In genomic region chr7:120486164-120486563, GRCh38 we compare ENCODE assay signal across 16 cellular contexts.
DNase-seq lines count a peak whose midpoint lies in the region; ATAC-seq, FAIRE-seq and TF ChIP-seq lines count a peak whose summit lies in the region.
"Had no signal": no experiment of that assay in that cellular context is flagged by ENCODE, and none has a peak within 500 bp of the region (broad histone marks: within the 10 kb centered on the region; RNA-seq: fewer than 3 reads in every experiment).

No MANE protein-coding gene starts in this region.

- H3K79me2 ChIP-seq in GM12878 (ENCODE audit: control insufficient read depth, insufficient read depth, low read length): no peaks in the 10 kb centered on the region

- RAD21 ChIA-PET in GM12878 (lab: Charles Lee; ENCODE audit: unreplicated experiment): interaction anchor here (1.0 to 1.3 kb wide), 2 partner anchors 83 to 87 kb away, joined by 3 to 4 read pairs; no protein-coding TSS in a partner anchor

- H3K4me1 ChIP-seq in ES-I3 (ENCODE audit: insufficient read depth, low read length) (peaks cover 15% of the 10 kb centered on the region), GM12878 (ENCODE audit: control insufficient read depth, insufficient read depth, low read length) (no peaks in the 10 kb centered on the region), pancreas (no peaks in the 10 kb centered on the region)
- H3K4me1 ChIP-seq: BLaER1 treated with 17β-estradiol and CSF1 and Interleukin-3, amounts not matched to agents 10 nM and 100 nM had no signal

- CTCF ChIA-PET in GM12878 (lab: Yijun Ruan, JAX): interaction anchor here (0.8 kb wide), 1 partner anchor 9 kb away, joined by 3 read pairs; no protein-coding TSS in a partner anchor

- ATAC-seq in GM12878 (no peak), HG03432 (IDR thresholded peaks at IDR 0.05; ENCODE audit: unreplicated experiment) (no peak), HG03521 (IDR thresholded peaks at IDR 0.05; ENCODE audit: unreplicated experiment) (no peak), GM19467 (IDR thresholded peaks at IDR 0.05; ENCODE audit: unreplicated experiment) (no peak), pancreas (no peak)

- POLR2A ChIA-PET in GM12878 (lab: Charles Lee): interaction anchor here (0.5 to 0.9 kb wide), 2 partner anchors 14 to 156 kb away, joined by 4 to 5 read pairs; no protein-coding TSS in a partner anchor

- intact Hi-C loops in GM12878 (cut with micrococcal nuclease; ENCODE audit: unreplicated experiment) (no loop called here), pancreas (cut with DNase I) (no loop called here)

- 72% methylated on average over 1 of the region's 1 CpG for WGBS in GM12878 (ENCODE audit: insufficient coverage, insufficient replicate concordance, low lambda C conversion rate, missing lambda C conversion rate)
- WGBS in pancreas, 2 donors: 32 to 50% methylated on average over 1 of the region's 1 CpG

- no peak overlapping the region for H2AFZ ChIP-seq in GM12878 (ENCODE audit: control insufficient read depth, low read depth, low read length)

- TF ChIP-seq EP300 in GM12878 (IDR thresholded peaks at IDR 0.05; ENCODE audit: borderline replicate concordance in 1 of 2, control insufficient read depth in 1 of 2, low read depth in 2 of 2, low read length in 2 of 2): no peak

- no peak for TF ChIP-seq RAD21 in GM12878 (IDR thresholded peaks at IDR 0.05; ENCODE audit: insufficient read depth, low read depth, low read length)

- H3K4me3 ChIP-seq in GM12878: no peak overlapping the region
- H3K4me3 ChIP-seq in pancreas: no peak overlapping the region
- H3K4me3 ChIP-seq: BLaER1 treated with 17β-estradiol and CSF1 and Interleukin-3, amounts not matched to agents 10 nM and 100 nM had no signal

- no peaks in the 10 kb centered on the region for H4K20me1 ChIP-seq in GM12878 (ENCODE audit: control insufficient read depth, insufficient read depth)
- H4K20me1 ChIP-seq: BLaER1 treated with 17β-estradiol and CSF1 and Interleukin-3, amounts not matched to agents 10 nM and 100 nM had no signal

- TSS peak; percentile 4 for BruUV-seq in GM12878 (replicated peaks; lab: Mats Ljungman, UMichigan)

- no peak for TF ChIP-seq CTCF in GM12878 (IDR thresholded peaks at IDR 0.05 in 2 of 3, conservative IDR thresholded peaks at IDR 0.05 in 1 of 3; ENCODE audit: control insufficient read depth in 2 of 3, extremely low read depth in 1 of 3, insufficient read depth in 1 of 3, low read depth in 3 of 3, low read length in 3 of 3)
- TF ChIP-seq CTCF in pancreas (IDR thresholded peaks at IDR 0.05): no peak

- FAIRE-seq in GM12878 (lab: Jason Lieb, UNC): no peak
- FAIRE-seq in pancreas (lab: Jason Lieb, UNC): no peak

- no peaks in the 10 kb centered on the region for H3K27me3 ChIP-seq in GM12878 (replicated peaks in 1 of 2; ENCODE audit: control insufficient read depth in 2 of 2, insufficient read depth in 2 of 2, low read length in 1 of 2)
- H3K27me3 ChIP-seq in pancreas: no peaks in the 10 kb centered on the region
- H3K27me3 ChIP-seq: BLaER1 treated with 17β-estradiol and CSF1 and Interleukin-3, amounts not matched to agents 10 nM and 100 nM had no signal

- H3K9ac ChIP-seq in ES-I3 (ENCODE audit: low read depth, low read length) (peak overlapping the region; percentile 13), GM12878 (ENCODE audit: control insufficient read depth, insufficient read depth, low read length) (no peak overlapping the region)
- H3K9ac ChIP-seq: BLaER1 treated with 17β-estradiol and CSF1 and Interleukin-3, amounts not matched to agents 10 nM and 100 nM had no signal

- H3K9me3 ChIP-seq in ES-I3 (ENCODE audit: control insufficient read depth, insufficient read depth, low read length): no peaks in the 10 kb centered on the region
- H3K9me3 ChIP-seq in GM12878 (replicated peaks; ENCODE audit: control insufficient read depth, insufficient read depth, low read length): no peaks in the 10 kb centered on the region
- H3K9me3 ChIP-seq in pancreas: no peaks in the 10 kb centered on the region
- H3K9me3 ChIP-seq: BLaER1 treated with 17β-estradiol and CSF1 and Interleukin-3, amounts not matched to agents 10 nM and 100 nM had no signal

- H3K36me3 ChIP-seq in ES-I3 (ENCODE audit: insufficient read depth, low read length) (no peaks in the 10 kb centered on the region), GM12878 (ENCODE audit: control insufficient read depth in 2 of 2, insufficient read depth in 2 of 2, low read length in 1 of 2) (peaks cover 3 to 6% of the 10 kb centered on the region in 2 experiments; a peak in 3 of 4 replicates), pancreas (no peaks in the 10 kb centered on the region)
- H3K36me3 ChIP-seq: BLaER1 treated with 17β-estradiol and CSF1 and Interleukin-3, amounts not matched to agents 10 nM and 100 nM had no signal

- in situ Hi-C loops in GM12878 (cut with MboI): no loop called here

- no peak overlapping the region for H3K4me2 ChIP-seq in GM12878 (ENCODE audit: control insufficient read depth, insufficient read depth)
- H3K4me2 ChIP-seq: BLaER1 treated with 17β-estradiol and CSF1 and Interleukin-3, amounts not matched to agents 10 nM and 100 nM had no signal

- SMC1A ChIA-PET in GM12878 (lab: Charles Lee; ENCODE audit: uncharacterized antibody, unreplicated experiment): interaction anchor here (0.9 to 1.7 kb wide), 10 partner anchors 9 to 215 kb away, joined by 3 to 6 read pairs (median 4); no protein-coding TSS in a partner anchor

- peak; percentile 3 for DNase-seq in NCI-H2171 (lab: John Stamatoyannopoulos, UW)
- no peak for DNase-seq in GM12878 (ENCODE audit: low read depth, low spot score)
- DNase-seq in iPS-NIHi7 (ENCODE audit: extremely low spot score): peak; percentile 15
- DNase-seq in pancreas: no peak
- DNase-seq: DMS 273 treated with DMSO at 0.1 percent for 48 hours, EL, Karpas-422, MM.1S, NCI-H1105 treated with DMSO at 0.1 percent for 48 hours, NCI-H187 treated with DMSO at 0.1 percent for 48 hours, NCI-H524 had no signal

- H3K27ac ChIP-seq in GM12878 (ENCODE audit: control insufficient read depth, insufficient read depth): no peak overlapping the region
- H3K27ac ChIP-seq in pancreas: no peak overlapping the region
- H3K27ac ChIP-seq: BLaER1 treated with 17β-estradiol and CSF1 and Interleukin-3, amounts not matched to agents 10 nM and 100 nM had no signal

- no peak for TF ChIP-seq POLR2A in GM12878 (IDR thresholded peaks at IDR 0.05; ENCODE audit: low read depth, low read length)

TF ChIP-seq in GM12878, 131 proteins besides CTCF, POLR2A, EP300 and RAD21 (continues in another document):
- no peak for TF ChIP-seq KAT2A (conservative IDR thresholded peaks at IDR 0.05; ENCODE audit: control insufficient read depth, low read depth, low read length)
- TF ChIP-seq IRF3 (IDR thresholded peaks at IDR 0.05): no peak
- TF ChIP-seq PKNOX1 (IDR thresholded peaks at IDR 0.05): no peak
- TF ChIP-seq CEBPZ (IDR thresholded peaks at IDR 0.05; ENCODE audit: low read depth, low read length): no peak
- TF ChIP-seq ZZZ3 (IDR thresholded peaks at IDR 0.05; ENCODE audit: control insufficient read depth, insufficient read length, low read depth): no peak

Comparison
In these comparisons a context has a peak if more than half of its experiments do, and no peak if none do; other contexts are left out.
1. DNase-seq: peak in NCI-H2171 (single experiment) and iPS-NIHi7 (single experiment); none in GM12878 (single experiment) and pancreas (0 of 6).